ENCODE assay signal across 13 cellular contexts in the genomic region with DNA sequence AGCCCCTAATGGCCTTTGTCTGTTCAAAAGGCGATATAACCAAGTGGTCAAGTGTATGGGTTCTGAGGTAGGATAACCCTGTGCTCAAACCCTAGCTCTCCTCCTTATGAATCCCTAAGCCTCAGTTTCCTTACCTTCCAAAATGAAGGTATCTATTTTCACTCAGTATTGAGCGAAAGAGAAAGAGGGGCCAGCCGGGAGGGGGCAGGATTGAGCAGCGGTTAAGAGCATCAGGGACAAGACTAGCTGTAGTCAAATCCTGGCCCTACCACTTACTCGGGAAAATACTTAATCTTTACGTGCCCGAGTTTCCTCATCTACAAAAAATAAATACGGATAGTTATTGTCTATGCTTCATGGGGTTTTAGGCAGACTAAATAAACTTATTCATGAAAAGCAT. TPM values are rescaled to one million over a fixed set of nuclear protein-coding genes. Genes with fewer than 3 reads are reported as not detected.
DNase-seq lines count a peak whose midpoint lies in the region; ATAC-seq, FAIRE-seq and TF ChIP-seq lines count a peak whose summit lies in the region.
"Had no signal": no experiment of that assay in that cellular context is flagged by ENCODE, and none has a peak within 500 bp of the region (broad histone marks: within the 10 kb centered on the region; RNA-seq: fewer than 3 reads in every experiment).

No MANE protein-coding gene starts in this region.

- H3K27ac Mint-ChIP-seq in CD14-positive monocyte = no peak overlapping the region
- H3K27ac Mint-ChIP-seq in stimulated activated naive CD8-positive, alpha-beta T cell treated with anti-CD3 and anti-CD28 coated beads, Interleukin-15, amount 100 ng/mL, for 72 hours = no peak overlapping the region
- H3K27ac Mint-ChIP-seq: activated naive CD8-positive, alpha-beta T cell treated with anti-CD3 and anti-CD28 coated beads, Interleukin-2, amount 10 ng/mL, durations not matched to agents 7 days and 5 days had no signal

- H3K27me3 Mint-ChIP-seq in CD14-positive monocyte (ENCODE audit: low read depth in 3 of 3) = peaks cover 3 to 8% (median 5%) of the 10 kb centered on the region in 3 donors
- no peaks in the 10 kb centered on the region for H3K27me3 Mint-ChIP-seq in stimulated activated naive CD8-positive, alpha-beta T cell treated with anti-CD3 and anti-CD28 coated beads, Interleukin-15, amount 100 ng/mL, for 72 hours
- H3K27me3 Mint-ChIP-seq: activated naive CD8-positive, alpha-beta T cell treated with anti-CD3 and anti-CD28 coated beads, Interleukin-2, amount 10 ng/mL, durations not matched to agents 7 days and 5 days had no signal

- no peak overlapping the region for H3K4me2 ChIP-seq in Karpas-422 (ENCODE audit: low read depth, low read length, poor library complexity, severe bottlenecking)

- intact Hi-C loops in CD14-positive monocyte (cut with micrococcal nuclease) = no loop called here
- intact Hi-C loops in left ventricle myocardium inferior (cut with micrococcal nuclease) = no loop called here

- H3K36me3 ChIP-seq in Karpas-422 (ENCODE audit: insufficient read depth, low read length) (no peaks in the 10 kb centered on the region), left ventricle myocardium inferior (no peaks in the 10 kb centered on the region)
- H3K36me3 ChIP-seq: esophagus squamous epithelium had no signal

- H3K79me2 ChIP-seq in Karpas-422 (ENCODE audit: low read length) = no peaks in the 10 kb centered on the region

- peak; percentile 14 for FAIRE-seq in GM19239 (lab: Jason Lieb, UNC)
- FAIRE-seq: small intestine had no signal

- no peak overlapping the region for H3K9ac ChIP-seq in Karpas-422 (ENCODE audit: low read length)

- no peak overlapping the region for H2AFZ ChIP-seq in Karpas-422 (ENCODE audit: low read length)

- TF ChIP-seq CTCF in CD14-positive monocyte (IDR thresholded peaks at IDR 0.05) (peak; percentile 44), left ventricle myocardium inferior (IDR thresholded peaks at IDR 0.05; ENCODE audit: borderline replicate concordance) (no peak)

- H3K27ac ChIP-seq in Karpas-422 (ENCODE audit: low read length) = no peak overlapping the region
- no peak overlapping the region for H3K27ac ChIP-seq in left ventricle myocardium inferior (replicated peaks)
- H3K27ac ChIP-seq: esophagus squamous epithelium had no signal

- H3K27me3 ChIP-seq in Karpas-422 (ENCODE audit: low read length) (no peaks in the 10 kb centered on the region), left ventricle myocardium inferior (ENCODE audit: low read depth) (peaks cover 41% of the 10 kb centered on the region)
- H3K27me3 ChIP-seq: esophagus squamous epithelium had no signal

- no peaks in the 10 kb centered on the region for H4K20me1 ChIP-seq in Karpas-422 (ENCODE audit: insufficient read depth, low read depth, low read length)

- H3K4me3 ChIP-seq in Karpas-422 (ENCODE audit: low read length) = no peak overlapping the region
- no peak overlapping the region for H3K4me3 ChIP-seq in left ventricle myocardium inferior
- H3K4me3 ChIP-seq: esophagus squamous epithelium had no signal

- H3K36me3 Mint-ChIP-seq in CD14-positive monocyte = peaks cover 0 to 3% of the 10 kb centered on the region in 2 donors

- no peak overlapping the region for H3K4me3 Mint-ChIP-seq in CD14-positive monocyte
- H3K4me3 Mint-ChIP-seq in stimulated activated naive CD8-positive, alpha-beta T cell treated with anti-CD3 and anti-CD28 coated beads, Interleukin-15, amount 100 ng/mL, for 72 hours = no peak overlapping the region
- H3K4me3 Mint-ChIP-seq: activated naive CD8-positive, alpha-beta T cell treated with anti-CD3 and anti-CD28 coated beads, Interleukin-2, amount 10 ng/mL, durations not matched to agents 7 days and 5 days had no signal

- ATAC-seq in SK-N-SH treated with all-trans-retinoic acid at 6 μM for 48 hours (peak; percentile 69; the same call in 2 of the 3 replicates), HG03442 (IDR thresholded peaks at IDR 0.05; ENCODE audit: unreplicated experiment) (no peak)
- no peak for ATAC-seq in stimulated activated naive CD8-positive, alpha-beta T cell treated with anti-CD3 and anti-CD28 coated beads, Interleukin-15, amount 100 ng/mL, for 72 hours

- H3K4me1 ChIP-seq in Karpas-422 (ENCODE audit: low read length) = no peaks in the 10 kb centered on the region
- no peaks in the 10 kb centered on the region for H3K4me1 ChIP-seq in left ventricle myocardium inferior
- H3K4me1 ChIP-seq: esophagus squamous epithelium had no signal

- H3K4me1 Mint-ChIP-seq in CD14-positive monocyte = no peaks in the 10 kb centered on the region
- no peaks in the 10 kb centered on the region for H3K4me1 Mint-ChIP-seq in stimulated activated naive CD8-positive, alpha-beta T cell treated with anti-CD3 and anti-CD28 coated beads, Interleukin-15, amount 100 ng/mL, for 72 hours

- H3K9me2 ChIP-seq in Karpas-422 (replicated peaks; ENCODE audit: insufficient read depth, low read length) = no peaks in the 10 kb centered on the region

- peaks cover 0 to 3% (median 0%) of the 10 kb centered on the region in 7 donors for H3K9me3 Mint-ChIP-seq in CD14-positive monocyte
- no peaks in the 10 kb centered on the region for H3K9me3 Mint-ChIP-seq in stimulated activated naive CD8-positive, alpha-beta T cell treated with anti-CD3 and anti-CD28 coated beads, Interleukin-15, amount 100 ng/mL, for 72 hours
- H3K9me3 Mint-ChIP-seq: activated naive CD8-positive, alpha-beta T cell treated with anti-CD3 and anti-CD28 coated beads, Interleukin-2, amount 10 ng/mL, durations not matched to agents 7 days and 5 days had no signal

- no peak for DNase-seq in CD14-positive monocyte (ENCODE audit: low spot score)
- DNase-seq in GM19239 (ENCODE audit: insufficient read length, low spot score) = no peak
- peak; percentile 45 for DNase-seq in iPS-NIHi11 (ENCODE audit: low spot score)
- no peak for DNase-seq in Karpas-422
- no peak for DNase-seq in stimulated activated naive CD8-positive, alpha-beta T cell treated with anti-CD3 and anti-CD28 coated beads, Interleukin-15, amount 100 ng/mL, for 72 hours
- no peak for DNase-seq in left ventricle myocardium inferior
- DNase-seq: activated naive CD8-positive, alpha-beta T cell treated with anti-CD3 and anti-CD28 coated beads, Interleukin-2, amount 10 ng/mL, durations not matched to agents 7 days and 5 days; esophagus squamous epithelium; NCI-H1417 treated with DMSO at 0.1 percent for 48 hours; small intestine had no signal

- no peaks in the 10 kb centered on the region for H3K9me3 ChIP-seq in Karpas-422 (ENCODE audit: low read length)
- H3K9me3 ChIP-seq in left ventricle myocardium inferior (replicated peaks) = no peaks in the 10 kb centered on the region
- H3K9me3 ChIP-seq: esophagus squamous epithelium had no signal

TF ChIP-seq in SK-N-SH treated with all-trans-retinoic acid at 6 μM for 48 hours, 23 proteins besides CTCF, POLR2A, EP300 and RAD21 (continues in another document):
- TF ChIP-seq POU6F1 (CRISPR knock-in tag; IDR thresholded peaks at IDR 0.05; ENCODE audit: borderline replicate concordance, low read depth) (no peak), GLIS3 (CRISPR knock-in tag; IDR thresholded peaks at IDR 0.05) (no peak), ZC3H10 (CRISPR knock-in tag; IDR thresholded peaks at IDR 0.05) (no peak), TSHZ2 (CRISPR knock-in tag; IDR thresholded peaks at IDR 0.05) (no peak), ARNTL (CRISPR knock-in tag; IDR thresholded peaks at IDR 0.05; ENCODE audit: borderline replicate concordance, low read depth) (no peak)

RNA-seq across cellular contexts. Expression of gene LY9, which starts 25.7 kb away (rescaled TPM):
- 1 to 10 TPM; 1.4 to 2.7 TPM for polyA plus RNA-seq in CD14-positive monocyte
- 1.6 and 1.7 TPM in 2 replicates for total RNA-seq in Karpas-422 (2014; rRNA removed; shearing (Covaris generic); ENCODE audit: low replicate concordance)
- total RNA-seq in left ventricle myocardium inferior = not detected
- total RNA-seq: cerebellum had no signal

RNA-seq across cellular contexts. Expression of gene CD244, which starts 41.1 kb away (rescaled TPM):
- polyA plus RNA-seq in CD14-positive monocyte = 100 to 1,000 TPM; 106 to 116 TPM
- total RNA-seq in Karpas-422 (2014; rRNA removed; shearing (Covaris generic); ENCODE audit: low replicate concordance) = not detected in 2 replicates
- 0.14 TPM for total RNA-seq in left ventricle myocardium inferior
- total RNA-seq: cerebellum had no signal
